In the genomic region with DNA sequence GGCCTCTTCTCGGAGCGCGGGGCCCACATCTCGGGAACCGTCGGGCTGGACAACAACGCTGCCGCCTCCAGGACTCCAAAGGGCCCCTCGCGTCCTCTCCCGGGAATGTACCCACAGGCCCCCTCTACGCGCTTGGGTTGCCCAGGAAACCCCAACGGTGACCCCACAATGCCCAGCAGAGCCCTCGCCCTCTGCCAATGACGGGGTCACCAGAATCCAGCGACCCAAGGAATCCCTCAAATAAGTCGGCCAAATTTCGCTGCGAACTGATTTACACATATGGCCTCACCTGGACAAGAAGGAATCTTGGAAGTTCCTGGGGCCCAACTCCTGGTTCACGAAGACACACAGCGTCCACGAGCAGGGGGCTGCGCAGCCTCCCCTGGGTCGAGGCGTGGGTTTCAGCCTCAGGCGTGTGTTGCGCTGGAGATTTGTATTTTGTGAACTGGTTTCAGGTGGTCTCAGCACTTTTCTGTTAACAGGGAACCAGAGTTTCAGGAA, we compare ENCODE assay signal across 10 cellular contexts.
DNase-seq lines count a peak whose midpoint lies in the region; ATAC-seq and TF ChIP-seq lines count a peak whose summit lies in the region.
"Had no signal": no experiment of that assay in that cellular context is flagged by ENCODE, and none has a peak within 500 bp of the region (broad histone marks: within the 10 kb centered on the region; RNA-seq: fewer than 3 reads in every experiment).

No MANE protein-coding gene starts in this region.

- no peak overlapping the region for H2AK5ac ChIP-seq in IMR-90 (ENCODE audit: low read depth, low read length)

- in situ Hi-C loops in IMR-90 (cut with MboI; ENCODE audit: low sequenced_read_pairs), result no loop called here

- H3K36me3 ChIP-seq in IMR-90 (ENCODE audit: control insufficient read depth, insufficient read depth, low read length), result no peaks in the 10 kb centered on the region
- H3K36me3 ChIP-seq in ectodermal cell (ENCODE audit: control insufficient read depth, insufficient read depth, low read length), result no peaks in the 10 kb centered on the region
- H3K36me3 ChIP-seq: HAP-1 had no signal

- H3K4ac ChIP-seq in IMR-90 (ENCODE audit: low read depth, low read length), result no peak overlapping the region

- no peak; the same call in 1 of the 2 replicates for ATAC-seq in IMR-90 (ENCODE audit: low read depth)
- no peak for ATAC-seq in natural killer cell treated with Interleukin-12 subunit alpha and Interleukin-12 subunit beta and Interleukin-15 and Interleukin-18, amount 100 ng/mL, for 72 hours

- no peaks in the 10 kb centered on the region for H3K9me3 Mint-ChIP-seq in natural killer cell treated with Interleukin-12 subunit alpha and Interleukin-12 subunit beta and Interleukin-15 and Interleukin-18, amount 100 ng/mL, for 72 hours

- H2AK9ac ChIP-seq in IMR-90 (replicated peaks; ENCODE audit: low read depth, low read length, poor library complexity), result no peak overlapping the region

- H3K14ac ChIP-seq in IMR-90 (replicated peaks; ENCODE audit: low read depth, low read length), result no peak overlapping the region

- H4K8ac ChIP-seq in IMR-90 (ENCODE audit: low read depth in 2 of 2, low read length in 2 of 2), result peak overlapping the region in 1 of 2 experiments; percentile 85; a peak in 2 of 4 replicates

- BruUV-seq in IMR-90 (replicated peaks; lab: Mats Ljungman, UMichigan), result no TSS peak

- WGBS in IMR-90 (ENCODE audit: extremely low coverage in 2 of 2, insufficient read length in 1 of 2), 2 experiments, result 60% methylated on average over 8 of the region's 28 CpGs; no CpG with 5 or more reads in 1 of the 2 experiments
- WGBS in ectodermal cell, 2 experiments, result 56 to 57% methylated on average over 28 of the region's 28 CpGs

- dilution Hi-C loops in IMR-90 (cut with HindIII; ENCODE audit: low sequenced_read_pairs, unreplicated experiment), result no loop called here

- H3K9ac ChIP-seq in IMR-90 (ENCODE audit: low read depth, low read length), result no peak overlapping the region

- no peak overlapping the region for H2BK20ac ChIP-seq in IMR-90 (ENCODE audit: low read depth, low read length)

- no peaks in the 10 kb centered on the region for H3K79me1 ChIP-seq in IMR-90 (ENCODE audit: low read depth in 1 of 2, low read length in 2 of 2)

- no peaks in the 10 kb centered on the region for H3K36me3 Mint-ChIP-seq in natural killer cell treated with Interleukin-12 subunit alpha and Interleukin-12 subunit beta and Interleukin-15 and Interleukin-18, amount 100 ng/mL, for 72 hours

- no peak overlapping the region for H3K56ac ChIP-seq in IMR-90 (ENCODE audit: extremely low read depth, insufficient read depth, low read length)

- H2BK15ac ChIP-seq in IMR-90 (ENCODE audit: low read depth, low read length), result no peak overlapping the region

- peak overlapping the region; percentile 20; the same call in 1 of the 2 replicates for H4K5ac ChIP-seq in IMR-90 (ENCODE audit: low read depth, low read length)

- intact Hi-C loops in IMR-90 (cut with micrococcal nuclease), result no loop called here

- H3K27ac ChIP-seq in IMR-90 (ENCODE audit: insufficient read depth, low read length) (no peak overlapping the region), ectodermal cell (ENCODE audit: insufficient read depth, low read depth, low read length, poor library complexity, severe bottlenecking) (no peak overlapping the region)

- H3K27me3 Mint-ChIP-seq in natural killer cell treated with Interleukin-12 subunit alpha and Interleukin-12 subunit beta and Interleukin-15 and Interleukin-18, amount 100 ng/mL, for 72 hours, result peaks cover 6 to 12% of the 10 kb centered on the region in 2 donors

- H3K4me1 Mint-ChIP-seq in natural killer cell treated with Interleukin-12 subunit alpha and Interleukin-12 subunit beta and Interleukin-15 and Interleukin-18, amount 100 ng/mL, for 72 hours (ENCODE audit: low read depth in 2 of 2), result peaks cover 5 to 12% of the 10 kb centered on the region in 2 donors

- H3K4me3 Mint-ChIP-seq in natural killer cell treated with Interleukin-12 subunit alpha and Interleukin-12 subunit beta and Interleukin-15 and Interleukin-18, amount 100 ng/mL, for 72 hours, result peak overlapping the region; percentile 60

- no peak overlapping the region for H2BK5ac ChIP-seq in IMR-90 (ENCODE audit: low read depth, low read length, poor library complexity, severe bottlenecking)

- no peak overlapping the region for H3K27ac Mint-ChIP-seq in natural killer cell treated with Interleukin-12 subunit alpha and Interleukin-12 subunit beta and Interleukin-15 and Interleukin-18, amount 100 ng/mL, for 72 hours

- H2BK120ac ChIP-seq in IMR-90 (ENCODE audit: low read depth, low read length), result no peak overlapping the region

- H3K4me3 ChIP-seq in AG04449 (ENCODE audit: low read depth, low read length) (peak overlapping the region; percentile 18), IMR-90 (ENCODE audit: insufficient read depth, low read depth, low read length) (peak overlapping the region; percentile 54; the same call in 1 of the 2 replicates), ectodermal cell (ENCODE audit: insufficient read depth, low read depth, low read length) (peak overlapping the region; percentile 22)
- H3K4me3 ChIP-seq: HAP-1 had no signal

- TF ChIP-seq CTCF in AG04449 (IDR thresholded peaks at IDR 0.05; ENCODE audit: insufficient read depth, low read length, missing control alignments), result no peak
- no peak for TF ChIP-seq CTCF in IMR-90 (conservative IDR thresholded peaks at IDR 0.05; ENCODE audit: low read depth, low read length)

- H4K20me1 ChIP-seq in IMR-90 (ENCODE audit: insufficient read depth, low read length), result no peaks in the 10 kb centered on the region

- CTCF ChIA-PET in AG04449 (lab: Yijun Ruan, JAX), result interaction anchor here (1.2 kb wide), 1 partner anchor 10 kb away, joined by 3 read pairs; no protein-coding TSS in a partner anchor
- CTCF ChIA-PET in IMR-90 (lab: Yijun Ruan, JAX), result no interaction called here

- peak overlapping the region; percentile 91 for H2AFZ ChIP-seq in IMR-90 (replicated peaks; ENCODE audit: low read length, poor library complexity)

- no peak overlapping the region for H3K18ac ChIP-seq in IMR-90 (ENCODE audit: low read depth, low read length)

- no peak overlapping the region for H3K23ac ChIP-seq in IMR-90 (ENCODE audit: low read depth, low read length)

- H4K91ac ChIP-seq in IMR-90 (ENCODE audit: insufficient read depth, low read depth, low read length), result no peak overlapping the region

- no peak for TF ChIP-seq RAD21 in IMR-90 (IDR thresholded peaks at IDR 0.05; ENCODE audit: low read length)

- H3K27me3 ChIP-seq in IMR-90 (ENCODE audit: control insufficient read depth, insufficient read depth, low read length) (no peaks in the 10 kb centered on the region), ectodermal cell (ENCODE audit: control insufficient read depth, insufficient read depth, low read length, poor library complexity, severe bottlenecking) (no peaks in the 10 kb centered on the region)

- H3K9me1 ChIP-seq in IMR-90 (ENCODE audit: insufficient read depth, low read length), result no peaks in the 10 kb centered on the region

- POLR2A ChIA-PET in AG04449 (lab: Yijun Ruan, JAX), result no interaction called here
- POLR2A ChIA-PET in IMR-90 (lab: Charles Lee; ENCODE audit: unreplicated experiment), result no interaction called here

- H3K4me1 ChIP-seq in IMR-90 (ENCODE audit: control insufficient read depth, insufficient read depth, low read length) (no peaks in the 10 kb centered on the region), ectodermal cell (ENCODE audit: control insufficient read depth, insufficient read depth, low read length) (no peaks in the 10 kb centered on the region)
- H3K4me1 ChIP-seq: HAP-1 had no signal

- H3K9me3 ChIP-seq in IMR-90 (ENCODE audit: control insufficient read depth, insufficient read depth, low read length) (peaks cover 5% of the 10 kb centered on the region), ectodermal cell (ENCODE audit: control insufficient read depth, low read length) (no peaks in the 10 kb centered on the region)

- DNase-seq in AG04449 (ENCODE audit: low read depth, low spot score) (no peak), IMR-90 (no peak), activated gamma-delta T cell (lab: John Stamatoyannopoulos, UW) (no peak), middle frontal gyrus (ENCODE audit: extremely low spot score, low spot score) (no peak), globus pallidus (ENCODE audit: low spot score) (no peak)
- DNase-seq in natural killer cell treated with Interleukin-12 subunit alpha and Interleukin-12 subunit beta and Interleukin-15 and Interleukin-18, amount 100 ng/mL, for 72 hours (ENCODE audit: low spot score), result no peak
- DNase-seq in activated effector memory CD4-positive, alpha-beta T cell treated with anti-CD3 and anti-CD28 coated beads, Interleukin-2, amount 50 U/mL, for 16 hours, result no peak
- DNase-seq: NCI-H2029 had no signal

- H3K4me2 ChIP-seq in IMR-90 (ENCODE audit: low read depth, low read length), result peak overlapping the region; percentile 52

- TF ChIP-seq POLR2A in IMR-90 (IDR thresholded peaks at IDR 0.05; ENCODE audit: low read depth, low read length), result no peak

TF ChIP-seq in IMR-90, 13 proteins besides CTCF, POLR2A, EP300 and RAD21 (continues in another document):
- TF ChIP-seq SMC3 (IDR thresholded peaks at IDR 0.05; ENCODE audit: low read depth, low read length) (no peak), CHD1 (IDR thresholded peaks at IDR 0.05; ENCODE audit: low read depth, low read length) (no peak), RFX5 (IDR thresholded peaks at IDR 0.05; ENCODE audit: low read depth, low read length) (no peak), MAZ (IDR thresholded peaks at IDR 0.05; ENCODE audit: borderline replicate concordance, low read depth, low read length) (no peak), CEBPB (IDR thresholded peaks at IDR 0.05; ENCODE audit: low read depth, low read length) (no peak), BHLHE40 (IDR thresholded peaks at IDR 0.05; ENCODE audit: low read depth, low read length) (no peak), RCOR1 (IDR thresholded peaks at IDR 0.05; ENCODE audit: insufficient replicate concordance, low read length) (no peak), FOS (IDR thresholded peaks at IDR 0.05; ENCODE audit: low read depth, low read length) (no peak)
- TF ChIP-seq, protein P1, sequence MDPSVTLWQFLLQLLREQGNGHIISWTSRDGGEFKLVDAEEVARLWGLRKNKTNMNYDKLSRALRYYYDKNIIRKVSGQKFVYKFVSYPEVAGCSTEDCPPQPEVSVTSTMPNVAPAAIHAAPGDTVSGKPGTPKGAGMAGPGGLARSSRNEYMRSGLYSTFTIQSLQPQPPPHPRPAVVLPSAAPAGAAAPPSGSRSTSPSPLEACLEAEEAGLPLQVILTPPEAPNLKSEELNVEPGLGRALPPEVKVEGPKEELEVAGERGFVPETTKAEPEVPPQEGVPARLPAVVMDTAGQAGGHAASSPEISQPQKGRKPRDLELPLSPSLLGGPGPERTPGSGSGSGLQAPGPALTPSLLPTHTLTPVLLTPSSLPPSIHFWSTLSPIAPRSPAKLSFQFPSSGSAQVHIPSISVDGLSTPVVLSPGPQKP (IDR thresholded peaks at IDR 0.05; ENCODE audit: borderline replicate concordance, low read depth, low read length), result no peak
